In the genomic region with DNA sequence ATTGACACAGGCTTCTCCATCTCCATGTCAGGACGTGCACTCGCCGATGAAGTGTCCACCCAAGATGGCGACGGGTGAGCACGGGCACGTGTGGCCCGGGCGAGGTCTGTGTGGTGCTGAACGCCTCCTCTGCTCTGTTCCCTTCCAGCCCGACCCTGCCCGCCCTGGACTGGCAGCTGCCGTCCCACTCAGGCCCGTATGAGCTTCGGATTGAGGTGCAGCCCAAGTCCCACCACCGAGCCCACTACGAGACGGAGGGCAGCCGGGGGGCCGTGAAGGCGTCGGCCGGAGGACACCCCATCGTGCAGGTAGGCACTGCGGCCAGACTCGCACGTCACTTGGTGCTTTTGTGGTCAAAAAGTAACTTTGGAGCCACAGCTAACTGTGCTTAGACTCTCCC, we compare ENCODE assay signal across 10 cellular contexts. TPM values are rescaled to one million over a fixed set of nuclear protein-coding genes. Genes with fewer than 3 reads are reported as not detected.
"Had no signal": no experiment of that assay in that cellular context is flagged by ENCODE, and none has a peak within 500 bp of the region (broad histone marks: within the 10 kb centered on the region; RNA-seq: fewer than 3 reads in every experiment).

No MANE protein-coding gene starts in this region.

- DNase-seq: GM23248, GOT3, H9, HCEC 1CT, IMR-90, KG1 had no signal

- FAIRE-seq: H54, HTR-8/SVneo, K562 had no signal

- H3K4me3 ChIP-seq: GM23248, K562 had no signal

- H3K27ac ChIP-seq: GM23248 had no signal

- ATAC-seq: K562 had no signal

- H3K9ac ChIP-seq: GM23248 had no signal

- H2AFZ ChIP-seq: GM23248 had no signal

RNA-seq across cellular contexts. Expression of a gene that starts 37.7 kb away (rescaled TPM):
- total RNA-seq: HT-29 had no signal
